Comparison of ENCODE assay signal across 1 cellular context in the genomic region with DNA sequence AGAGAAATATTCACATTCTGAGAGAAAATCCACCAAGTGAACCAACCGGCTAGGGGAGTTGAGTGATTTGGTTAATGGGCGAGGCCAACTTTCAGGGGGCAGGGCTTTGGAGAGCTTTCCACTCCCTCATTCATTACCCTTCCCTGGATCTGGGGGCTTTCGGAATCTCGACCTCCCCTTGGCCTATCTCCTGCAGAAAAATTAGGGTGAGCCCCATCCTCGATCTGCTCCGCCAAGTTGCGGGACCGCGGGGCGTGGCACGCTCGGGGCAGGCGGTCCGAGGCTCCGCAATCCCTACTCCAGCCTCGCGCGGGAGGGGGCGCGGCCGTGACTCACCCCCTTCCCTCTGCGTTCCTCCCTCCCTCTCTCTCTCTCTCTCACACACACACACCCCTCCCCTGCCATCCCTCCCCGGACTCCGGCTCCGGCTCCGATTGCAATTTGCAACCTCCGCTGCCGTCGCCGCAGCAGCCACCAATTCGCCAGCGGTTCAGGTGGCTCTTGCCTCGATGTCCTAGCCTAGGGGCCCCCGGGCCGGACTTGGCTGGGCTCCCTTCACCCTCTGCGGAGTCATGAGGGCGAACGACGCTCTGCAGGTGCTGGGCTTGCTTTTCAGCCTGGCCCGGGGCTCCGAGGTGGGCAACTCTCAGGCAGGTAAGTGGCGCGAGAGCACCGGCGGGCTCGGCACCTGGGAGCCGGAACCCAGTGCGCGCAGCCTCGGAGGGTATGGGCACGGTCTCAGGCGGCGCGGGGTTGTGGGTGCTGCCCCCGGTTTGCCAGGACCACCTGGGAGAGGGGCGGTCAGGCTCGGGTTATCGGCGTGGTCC.
TF ChIP-seq lines count a peak whose summit lies in the region.

Gene ERBB3, plus strand, starts transcription at position 437 of the 827 bp plus-strand sequence. Its CDS starts 136 bp downstream, at position 573.

TF ChIP-seq in K562, 482 proteins besides CTCF, POLR2A, EP300 and RAD21 (continued from another document and continues in another):
- TF ChIP-seq, protein P1, sequence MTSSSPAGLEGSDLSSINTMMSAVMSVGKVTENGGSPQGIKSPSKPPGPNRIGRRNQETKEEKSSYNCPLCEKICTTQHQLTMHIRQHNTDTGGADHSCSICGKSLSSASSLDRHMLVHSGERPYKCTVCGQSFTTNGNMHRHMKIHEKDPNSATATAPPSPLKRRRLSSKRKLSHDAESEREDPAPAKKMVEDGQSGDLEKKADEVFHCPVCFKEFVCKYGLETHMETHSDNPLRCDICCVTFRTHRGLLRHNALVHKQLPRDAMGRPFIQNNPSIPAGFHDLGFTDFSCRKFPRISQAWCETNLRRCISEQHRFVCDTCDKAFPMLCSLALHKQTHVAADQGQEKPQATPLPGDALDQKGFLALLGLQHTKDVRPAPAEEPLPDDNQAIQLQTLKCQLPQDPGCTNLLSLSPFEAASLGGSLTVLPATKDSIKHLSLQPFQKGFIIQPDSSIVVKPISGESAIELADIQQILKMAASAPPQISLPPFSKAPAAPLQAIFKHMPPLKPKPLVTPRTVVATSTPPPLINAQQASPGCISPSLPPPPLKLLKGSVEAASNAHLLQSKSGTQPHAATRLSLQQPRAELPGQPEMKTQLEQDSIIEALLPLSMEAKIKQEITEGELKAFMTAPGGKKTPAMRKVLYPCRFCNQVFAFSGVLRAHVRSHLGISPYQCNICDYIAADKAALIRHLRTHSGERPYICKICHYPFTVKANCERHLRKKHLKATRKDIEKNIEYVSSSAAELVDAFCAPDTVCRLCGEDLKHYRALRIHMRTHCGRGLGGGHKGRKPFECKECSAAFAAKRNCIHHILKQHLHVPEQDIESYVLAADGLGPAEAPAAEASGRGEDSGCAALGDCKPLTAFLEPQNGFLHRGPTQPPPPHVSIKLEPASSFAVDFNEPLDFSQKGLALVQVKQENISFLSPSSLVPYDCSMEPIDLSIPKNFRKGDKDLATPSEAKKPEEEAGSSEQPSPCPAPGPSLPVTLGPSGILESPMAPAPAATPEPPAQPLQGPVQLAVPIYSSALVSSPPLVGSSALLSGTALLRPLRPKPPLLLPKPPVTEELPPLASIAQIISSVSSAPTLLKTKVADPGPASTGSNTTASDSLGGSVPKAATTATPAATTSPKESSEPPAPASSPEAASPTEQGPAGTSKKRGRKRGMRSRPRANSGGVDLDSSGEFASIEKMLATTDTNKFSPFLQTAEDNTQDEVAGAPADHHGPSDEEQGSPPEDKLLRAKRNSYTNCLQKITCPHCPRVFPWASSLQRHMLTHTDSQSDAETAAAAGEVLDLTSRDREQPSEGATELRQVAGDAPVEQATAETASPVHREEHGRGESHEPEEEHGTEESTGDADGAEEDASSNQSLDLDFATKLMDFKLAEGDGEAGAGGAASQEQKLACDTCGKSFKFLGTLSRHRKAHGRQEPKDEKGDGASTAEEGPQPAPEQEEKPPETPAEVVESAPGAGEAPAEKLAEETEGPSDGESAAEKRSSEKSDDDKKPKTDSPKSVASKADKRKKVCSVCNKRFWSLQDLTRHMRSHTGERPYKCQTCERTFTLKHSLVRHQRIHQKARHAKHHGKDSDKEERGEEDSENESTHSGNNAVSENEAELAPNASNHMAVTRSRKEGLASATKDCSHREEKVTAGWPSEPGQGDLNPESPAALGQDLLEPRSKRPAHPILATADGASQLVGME (CRISPR knock-in tag; IDR thresholded peaks at IDR 0.05) = no peak
- TF ChIP-seq TFAP4 (CRISPR knock-in tag; IDR thresholded peaks at IDR 0.05; ENCODE audit: borderline replicate concordance) (peak; percentile 80; the same call in 1 of the 2 replicates), HNRNPK (IDR thresholded peaks at IDR 0.05; ENCODE audit: low read depth, low read length, poor library complexity, severe bottlenecking) (no peak), PTTG1 (tag; IDR thresholded peaks at IDR 0.05; ENCODE audit: low read depth) (no peak), ZC3H11A (IDR thresholded peaks at IDR 0.05; ENCODE audit: low read depth, low read length) (no peak), BCL6 (CRISPR knock-in tag; IDR thresholded peaks at IDR 0.05) (no peak), TCF7L2 (IDR thresholded peaks at IDR 0.05; ENCODE audit: low read depth, low read length) (no peak), CCNT2 (IDR thresholded peaks at IDR 0.05; ENCODE audit: borderline replicate concordance, extremely low read depth, insufficient read length, low read depth, low read length) (peak; percentile 74), ZNF77 (CRISPR knock-in tag; IDR thresholded peaks at IDR 0.05) (no peak), SMARCC2 (IDR thresholded peaks at IDR 0.05; ENCODE audit: low read depth) (no peak; the same call in 1 of the 2 replicates), CBFA2T3 (IDR thresholded peaks at IDR 0.05) (no peak), CHD1 (IDR thresholded peaks at IDR 0.05; ENCODE audit: low read length) (no peak), SLC30A9 (CRISPR knock-in tag; IDR thresholded peaks at IDR 0.05) (no peak), RHOXF2B (CRISPR knock-in tag; conservative IDR thresholded peaks at IDR 0.05) (no peak), SMAD4 (CRISPR knock-in tag; conservative IDR thresholded peaks at IDR 0.05) (0 out of 2 replicates have a peak, but pooled peaks have one; percentile 13), SNIP1 (IDR thresholded peaks at IDR 0.05; ENCODE audit: low read depth) (no peak), MYNN (IDR thresholded peaks at IDR 0.05) (no peak), MYNN (CRISPR knock-in tag; IDR thresholded peaks at IDR 0.05) (no peak), ZNF778 (CRISPR knock-in tag; IDR thresholded peaks at IDR 0.05) (no peak), ILF3 (IDR thresholded peaks at IDR 0.05; ENCODE audit: borderline replicate concordance) (no peak), FOXK1 (CRISPR knock-in tag; IDR thresholded peaks at IDR 0.05; ENCODE audit: borderline replicate concordance) (peak; percentile 61; the same call in 1 of the 2 replicates), ATF1 (CRISPR knock-in tag; IDR thresholded peaks at IDR 0.05) (no peak), ATF1 (tag; IDR thresholded peaks at IDR 0.05) (peak; percentile 60; the same call in 1 of the 2 replicates), HDGF (IDR thresholded peaks at IDR 0.05) (no peak), DPF2 (IDR thresholded peaks at IDR 0.05) (peak; percentile 92), ZNF133 (CRISPR knock-in tag; IDR thresholded peaks at IDR 0.05) (no peak), GATA2 (CRISPR knock-in tag; IDR thresholded peaks at IDR 0.05) (no peak), WHSC1 (IDR thresholded peaks at IDR 0.05; ENCODE audit: low read length) (no peak), HBP1 (CRISPR knock-in tag; IDR thresholded peaks at IDR 0.05) (no peak)
- TF ChIP-seq, protein P2, sequence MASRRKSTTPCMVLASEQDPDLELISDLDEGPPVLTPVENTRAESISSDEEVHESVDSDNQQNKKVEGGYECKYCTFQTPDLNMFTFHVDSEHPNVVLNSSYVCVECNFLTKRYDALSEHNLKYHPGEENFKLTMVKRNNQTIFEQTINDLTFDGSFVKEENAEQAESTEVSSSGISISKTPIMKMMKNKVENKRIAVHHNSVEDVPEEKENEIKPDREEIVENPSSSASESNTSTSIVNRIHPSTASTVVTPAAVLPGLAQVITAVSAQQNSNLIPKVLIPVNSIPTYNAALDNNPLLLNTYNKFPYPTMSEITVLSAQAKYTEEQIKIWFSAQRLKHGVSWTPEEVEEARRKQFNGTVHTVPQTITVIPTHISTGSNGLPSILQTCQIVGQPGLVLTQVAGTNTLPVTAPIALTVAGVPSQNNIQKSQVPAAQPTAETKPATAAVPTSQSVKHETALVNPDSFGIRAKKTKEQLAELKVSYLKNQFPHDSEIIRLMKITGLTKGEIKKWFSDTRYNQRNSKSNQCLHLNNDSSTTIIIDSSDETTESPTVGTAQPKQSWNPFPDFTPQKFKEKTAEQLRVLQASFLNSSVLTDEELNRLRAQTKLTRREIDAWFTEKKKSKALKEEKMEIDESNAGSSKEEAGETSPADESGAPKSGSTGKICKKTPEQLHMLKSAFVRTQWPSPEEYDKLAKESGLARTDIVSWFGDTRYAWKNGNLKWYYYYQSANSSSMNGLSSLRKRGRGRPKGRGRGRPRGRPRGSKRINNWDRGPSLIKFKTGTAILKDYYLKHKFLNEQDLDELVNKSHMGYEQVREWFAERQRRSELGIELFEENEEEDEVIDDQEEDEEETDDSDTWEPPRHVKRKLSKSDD (conservative IDR thresholded peaks at IDR 0.05; ENCODE audit: low read length) = no peak
- TF ChIP-seq, protein P3, sequence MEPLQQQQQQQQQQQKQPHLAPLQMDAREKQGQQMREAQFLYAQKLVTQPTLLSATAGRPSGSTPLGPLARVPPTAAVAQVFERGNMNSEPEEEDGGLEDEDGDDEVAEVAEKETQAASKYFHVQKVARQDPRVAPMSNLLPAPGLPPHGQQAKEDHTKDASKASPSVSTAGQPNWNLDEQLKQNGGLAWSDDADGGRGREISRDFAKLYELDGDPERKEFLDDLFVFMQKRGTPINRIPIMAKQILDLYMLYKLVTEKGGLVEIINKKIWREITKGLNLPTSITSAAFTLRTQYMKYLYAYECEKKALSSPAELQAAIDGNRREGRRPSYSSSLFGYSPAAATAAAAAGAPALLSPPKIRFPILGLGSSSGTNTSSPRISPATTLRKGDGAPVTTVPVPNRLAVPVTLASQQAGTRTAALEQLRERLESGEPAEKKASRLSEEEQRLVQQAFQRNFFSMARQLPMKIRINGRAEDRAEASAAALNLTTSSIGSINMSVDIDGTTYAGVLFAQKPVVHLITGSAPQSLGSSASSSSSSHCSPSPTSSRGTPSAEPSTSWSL (CRISPR knock-in tag; IDR thresholded peaks at IDR 0.05; ENCODE audit: borderline replicate concordance) = no peak
- TF ChIP-seq, protein P4, sequence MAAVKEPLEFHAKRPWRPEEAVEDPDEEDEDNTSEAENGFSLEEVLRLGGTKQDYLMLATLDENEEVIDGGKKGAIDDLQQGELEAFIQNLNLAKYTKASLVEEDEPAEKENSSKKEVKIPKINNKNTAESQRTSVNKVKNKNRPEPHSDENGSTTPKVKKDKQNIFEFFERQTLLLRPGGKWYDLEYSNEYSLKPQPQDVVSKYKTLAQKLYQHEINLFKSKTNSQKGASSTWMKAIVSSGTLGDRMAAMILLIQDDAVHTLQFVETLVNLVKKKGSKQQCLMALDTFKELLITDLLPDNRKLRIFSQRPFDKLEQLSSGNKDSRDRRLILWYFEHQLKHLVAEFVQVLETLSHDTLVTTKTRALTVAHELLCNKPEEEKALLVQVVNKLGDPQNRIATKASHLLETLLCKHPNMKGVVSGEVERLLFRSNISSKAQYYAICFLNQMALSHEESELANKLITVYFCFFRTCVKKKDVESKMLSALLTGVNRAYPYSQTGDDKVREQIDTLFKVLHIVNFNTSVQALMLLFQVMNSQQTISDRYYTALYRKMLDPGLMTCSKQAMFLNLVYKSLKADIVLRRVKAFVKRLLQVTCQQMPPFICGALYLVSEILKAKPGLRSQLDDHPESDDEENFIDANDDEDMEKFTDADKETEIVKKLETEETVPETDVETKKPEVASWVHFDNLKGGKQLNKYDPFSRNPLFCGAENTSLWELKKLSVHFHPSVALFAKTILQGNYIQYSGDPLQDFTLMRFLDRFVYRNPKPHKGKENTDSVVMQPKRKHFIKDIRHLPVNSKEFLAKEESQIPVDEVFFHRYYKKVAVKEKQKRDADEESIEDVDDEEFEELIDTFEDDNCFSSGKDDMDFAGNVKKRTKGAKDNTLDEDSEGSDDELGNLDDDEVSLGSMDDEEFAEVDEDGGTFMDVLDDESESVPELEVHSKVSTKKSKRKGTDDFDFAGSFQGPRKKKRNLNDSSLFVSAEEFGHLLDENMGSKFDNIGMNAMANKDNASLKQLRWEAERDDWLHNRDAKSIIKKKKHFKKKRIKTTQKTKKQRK (IDR thresholded peaks at IDR 0.05; ENCODE audit: borderline replicate concordance, low read depth, low read length) = no peak
- TF ChIP-seq, protein P5, sequence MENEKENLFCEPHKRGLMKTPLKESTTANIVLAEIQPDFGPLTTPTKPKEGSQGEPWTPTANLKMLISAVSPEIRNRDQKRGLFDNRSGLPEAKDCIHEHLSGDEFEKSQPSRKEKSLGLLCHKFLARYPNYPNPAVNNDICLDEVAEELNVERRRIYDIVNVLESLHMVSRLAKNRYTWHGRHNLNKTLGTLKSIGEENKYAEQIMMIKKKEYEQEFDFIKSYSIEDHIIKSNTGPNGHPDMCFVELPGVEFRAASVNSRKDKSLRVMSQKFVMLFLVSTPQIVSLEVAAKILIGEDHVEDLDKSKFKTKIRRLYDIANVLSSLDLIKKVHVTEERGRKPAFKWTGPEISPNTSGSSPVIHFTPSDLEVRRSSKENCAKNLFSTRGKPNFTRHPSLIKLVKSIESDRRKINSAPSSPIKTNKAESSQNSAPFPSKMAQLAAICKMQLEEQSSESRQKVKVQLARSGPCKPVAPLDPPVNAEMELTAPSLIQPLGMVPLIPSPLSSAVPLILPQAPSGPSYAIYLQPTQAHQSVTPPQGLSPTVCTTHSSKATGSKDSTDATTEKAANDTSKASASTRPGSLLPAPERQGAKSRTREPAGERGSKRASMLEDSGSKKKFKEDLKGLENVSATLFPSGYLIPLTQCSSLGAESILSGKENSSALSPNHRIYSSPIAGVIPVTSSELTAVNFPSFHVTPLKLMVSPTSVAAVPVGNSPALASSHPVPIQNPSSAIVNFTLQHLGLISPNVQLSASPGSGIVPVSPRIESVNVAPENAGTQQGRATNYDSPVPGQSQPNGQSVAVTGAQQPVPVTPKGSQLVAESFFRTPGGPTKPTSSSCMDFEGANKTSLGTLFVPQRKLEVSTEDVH (IDR thresholded peaks at IDR 0.05; ENCODE audit: low read depth, partially characterized antibody) = no peak
- TF ChIP-seq, protein P6, sequence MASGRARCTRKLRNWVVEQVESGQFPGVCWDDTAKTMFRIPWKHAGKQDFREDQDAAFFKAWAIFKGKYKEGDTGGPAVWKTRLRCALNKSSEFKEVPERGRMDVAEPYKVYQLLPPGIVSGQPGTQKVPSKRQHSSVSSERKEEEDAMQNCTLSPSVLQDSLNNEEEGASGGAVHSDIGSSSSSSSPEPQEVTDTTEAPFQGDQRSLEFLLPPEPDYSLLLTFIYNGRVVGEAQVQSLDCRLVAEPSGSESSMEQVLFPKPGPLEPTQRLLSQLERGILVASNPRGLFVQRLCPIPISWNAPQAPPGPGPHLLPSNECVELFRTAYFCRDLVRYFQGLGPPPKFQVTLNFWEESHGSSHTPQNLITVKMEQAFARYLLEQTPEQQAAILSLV (tag; IDR thresholded peaks at IDR 0.05) = no peak
